In the genomic region with DNA sequence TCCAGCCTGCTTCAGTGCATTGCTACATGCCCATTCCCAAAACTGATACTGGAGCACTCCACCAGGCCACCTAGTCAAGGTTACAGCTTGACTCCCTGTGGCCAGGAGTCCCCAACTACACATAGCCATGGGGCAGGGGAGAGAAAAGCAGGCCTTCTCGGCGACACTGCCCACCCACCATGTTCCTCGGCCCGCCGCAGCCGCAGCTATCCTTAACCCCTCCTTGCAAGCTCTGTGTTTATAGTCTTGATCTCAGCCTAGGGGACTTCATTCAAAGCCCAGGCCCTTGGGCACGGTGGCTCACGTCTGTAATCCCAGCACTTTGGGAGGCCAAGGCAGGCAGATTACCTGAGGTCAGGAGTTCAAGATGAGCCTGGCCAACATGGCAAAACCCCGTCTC, we compare ENCODE assay signal across 25 cellular contexts.
"Had no signal": no experiment of that assay in that cellular context is flagged by ENCODE, and none has a peak within 500 bp of the region (broad histone marks: within the 10 kb centered on the region; RNA-seq: fewer than 3 reads in every experiment).

No MANE protein-coding gene starts in this region.

- ATAC-seq: activated T-helper 17 cell treated with anti-CD3 and anti-CD28 coated beads, Interleukin-2, amount 50 U/mL, for 72 hours had no signal

- H3K4me3 ChIP-seq: cardiac muscle cell had no signal

- H3K9me3 ChIP-seq: SK-N-SH had no signal

- H3K36me3 ChIP-seq: brain microvascular endothelial cell, cardiac muscle cell had no signal

- H3K27ac ChIP-seq: brain microvascular endothelial cell, cardiac muscle cell, VCaP had no signal

- DNase-seq: activated CD4-positive, alpha-beta memory T cell treated with anti-CD3 and anti-CD28 coated beads, Interleukin-2, amount 10 ng/mL, durations not matched to agents 7 days and 5 days; activated CD4-positive, alpha-beta T cell treated with anti-CD3 and anti-CD28 coated beads, Interleukin-2, amount 10 ng/mL, durations not matched to agents 7 days and 5 days; activated CD4-positive, CD25-positive, alpha-beta regulatory T cell; activated gamma-delta T cell; activated naive CD4-positive, alpha-beta T cell treated with anti-CD3 and anti-CD28 coated beads for 36 hours; activated T-cell treated with anti-CD3 and anti-CD28 coated beads for 4 hours; activated T-cell treated with anti-CD3 and anti-CD28 coated beads, Interleukin-2, amount 50 U/mL, for 48 hours; amygdala; brain microvascular endothelial cell; KG1; MV-4-11; NCI-H1092 treated with DMSO at 0.1 percent for 48 hours; NCI-H1417 treated with DMSO at 0.1 percent for 48 hours; NCI-H1694; NCI-H2029 treated with DMSO at 0.1 percent for 48 hours; NCI-H345; NCI-H510A treated with DMSO at 0.1 percent for 48 hours; NCI-H69; NK-92 treated with Interleukin-12 subunit alpha and Interleukin-12 subunit beta, amount 100 ng/mL, for 24 hours; SIG-M5; SK-N-SH; T-helper 1 cell had no signal

- H3K4me2 ChIP-seq: SK-N-SH had no signal

- H3K27me3 ChIP-seq: brain microvascular endothelial cell, cardiac muscle cell had no signal

- H3K9ac ChIP-seq: SK-N-SH had no signal
